ENCODE assay signal across 8 cellular contexts in genomic region chr19:32599736-32600157, GRCh38. TPM values are rescaled to one million over a fixed set of nuclear protein-coding genes. Genes with fewer than 3 reads are reported as not detected.
DNase-seq lines count a peak whose midpoint lies in the region; ATAC-seq lines count a peak whose summit lies in the region.

No MANE protein-coding gene starts in this region.

- ATAC-seq in GM21717 (IDR thresholded peaks at IDR 0.05; ENCODE audit: unreplicated experiment) = no peak

- DNase-seq in DMS153 treated with DMSO at 0.1 percent for 48 hours (lab: John Stamatoyannopoulos, UW; ENCODE audit: unreplicated experiment) = peak; percentile 16
- DNase-seq in HuH-7 (ENCODE audit: low spot score) = peak; percentile 82
- peak; percentile 78 for DNase-seq in OCI-M1 (lab: John Stamatoyannopoulos, UW)
- DNase-seq in activated naive CD4-positive, alpha-beta T cell treated with Interleukin-2 at 50 U/mL for 16 hours = peak; percentile 21
- DNase-seq in glomerular endothelial cell (ENCODE audit: extremely low read depth, low read depth, low spot score) = peak; percentile 44
- peak; percentile 40 for DNase-seq in pulmonary artery endothelial cell (ENCODE audit: low read depth, low spot score)
- no peak for DNase-seq in GF-D8 (lab: John Stamatoyannopoulos, UW)

RNA-seq across cellular contexts. Expression of gene PDCD5, which starts 18.8 kb away (rescaled TPM):
- total RNA-seq in glomerular endothelial cell (188 and 211 TPM in 2 replicates), pulmonary artery endothelial cell (147 and 155 TPM in 2 replicates)
